Comparison of ENCODE assay signal across 8 cellular contexts in genomic region chrX:130024127-130024526, GRCh38. TPM values are rescaled to one million over a fixed set of nuclear protein-coding genes. Genes with fewer than 3 reads are reported as not detected.
DNase-seq lines count a peak whose midpoint lies in the region; ATAC-seq, FAIRE-seq and TF ChIP-seq lines count a peak whose summit lies in the region.

No MANE protein-coding gene starts in this region.

- peak overlapping the region; percentile 60 for H3K4me3 Mint-ChIP-seq in activated T-helper 1 cell treated with anti-CD3 and anti-CD28 coated beads, Interleukin-12 subunit alpha, Interleukin-12 subunit beta, Interleukin-2, Interleukin-4 antibody, amounts not matched to agents 30 ng/mL and 10 ng/mL and 1 ng/mL, durations not matched to agents 14 hours and 24 hours and 36 hours

- no peaks in the 10 kb centered on the region for H3K9me3 ChIP-seq in sigmoid colon

- H3K27ac Mint-ChIP-seq in activated T-helper 1 cell treated with anti-CD3 and anti-CD28 coated beads, Interleukin-12 subunit alpha, Interleukin-12 subunit beta, Interleukin-2, Interleukin-4 antibody, amounts not matched to agents 30 ng/mL and 10 ng/mL and 1 ng/mL, durations not matched to agents 14 hours and 24 hours and 36 hours, result peak overlapping the region; percentile 44

- peaks cover 18% of the 10 kb centered on the region for H3K36me3 Mint-ChIP-seq in activated T-helper 1 cell treated with anti-CD3 and anti-CD28 coated beads, Interleukin-12 subunit alpha, Interleukin-12 subunit beta, Interleukin-2, Interleukin-4 antibody, amounts not matched to agents 30 ng/mL and 10 ng/mL and 1 ng/mL, durations not matched to agents 14 hours and 24 hours and 36 hours (ENCODE audit: low read depth)

- H3K36me3 ChIP-seq in BJ (ENCODE audit: control insufficient read depth, insufficient read depth, low read length) (peaks cover 10% of the 10 kb centered on the region), sigmoid colon (peaks cover 3 to 54% (median 9%) of the 10 kb centered on the region in 4 donors)

- H3K27ac ChIP-seq in sigmoid colon, result no peak overlapping the region

- H3K27me3 Mint-ChIP-seq in activated T-helper 1 cell treated with anti-CD3 and anti-CD28 coated beads, Interleukin-12 subunit alpha, Interleukin-12 subunit beta, Interleukin-2, Interleukin-4 antibody, amounts not matched to agents 30 ng/mL and 10 ng/mL and 1 ng/mL, durations not matched to agents 14 hours and 24 hours and 36 hours (ENCODE audit: insufficient read depth), result no peaks in the 10 kb centered on the region

- peaks cover 0 to 12% (median 6%) of the 10 kb centered on the region in 4 donors for H3K4me1 ChIP-seq in sigmoid colon

- DNase-seq in BJ (ENCODE audit: low read depth) (peak; percentile 4), GM19239 (ENCODE audit: insufficient read length, low spot score) (peak; percentile 72), RCC 7860 (ENCODE audit: low spot score) (peak; percentile 8), frontal cortex (ENCODE audit: low spot score in 2 of 2) (peak; percentile 15 to 50), sigmoid colon (peak; percentile 86), DMS79 (lab: John Stamatoyannopoulos, UW) (no peak)
- DNase-seq in activated T-helper 1 cell treated with anti-CD3 and anti-CD28 coated beads, Interleukin-12 subunit alpha, Interleukin-12 subunit beta, Interleukin-2, Interleukin-4 antibody, amounts not matched to agents 30 ng/mL and 10 ng/mL and 1 ng/mL, durations not matched to agents 14 hours and 24 hours and 36 hours (ENCODE audit: low spot score), result peak; percentile 78

- POLR2A ChIA-PET in BJ (lab: Charles Lee), result no interaction called here

- no peaks in the 10 kb centered on the region for H3K9me3 Mint-ChIP-seq in activated T-helper 1 cell treated with anti-CD3 and anti-CD28 coated beads, Interleukin-12 subunit alpha, Interleukin-12 subunit beta, Interleukin-2, Interleukin-4 antibody, amounts not matched to agents 30 ng/mL and 10 ng/mL and 1 ng/mL, durations not matched to agents 14 hours and 24 hours and 36 hours

- 6 to 8% methylated on average over 9 of the region's 9 CpGs for WGBS in sigmoid colon, 2 donors

- FAIRE-seq in GM19239 (lab: Jason Lieb, UNC), result peak; percentile 99
- FAIRE-seq in RCC 7860 (lab: Jason Lieb, UNC), result no peak
- FAIRE-seq in frontal cortex (lab: Jason Lieb, UNC), result no peak

- intact Hi-C loops in activated T-helper 1 cell treated with anti-CD3 and anti-CD28 coated beads, Interleukin-12 subunit alpha, Interleukin-12 subunit beta, Interleukin-2, Interleukin-4 antibody, amounts not matched to agents 30 ng/mL and 10 ng/mL and 1 ng/mL, durations not matched to agents 14 hours and 24 hours and 36 hours (cut with micrococcal nuclease), result loop anchor here (1.0 kb wide), 3 partner anchors 36 to 420 kb away; no protein-coding TSS in a partner anchor
- intact Hi-C loops in sigmoid colon (cut with DNase I), result no loop called here

- peak; percentile 99 for ATAC-seq in HG03139 (IDR thresholded peaks at IDR 0.05; ENCODE audit: unreplicated experiment)

- CTCF ChIA-PET in BJ (lab: Yijun Ruan, JAX), result interaction anchor here (1.7 kb wide), 1 partner anchor 99 kb away, joined by 3 read pairs; no protein-coding TSS in a partner anchor

- no peak for TF ChIP-seq POLR2A in sigmoid colon (IDR thresholded peaks at IDR 0.05)

- H3K27me3 ChIP-seq in BJ (ENCODE audit: control insufficient read depth, insufficient read depth, low read length) (no peaks in the 10 kb centered on the region), sigmoid colon (no peaks in the 10 kb centered on the region)

- H3K4me3 ChIP-seq in BJ (ENCODE audit: low read depth, low read length), result no peak overlapping the region
- H3K4me3 ChIP-seq in sigmoid colon, result no peak overlapping the region

- no peak for TF ChIP-seq EP300 in sigmoid colon (IDR thresholded peaks at IDR 0.05)

- H3K4me1 Mint-ChIP-seq in activated T-helper 1 cell treated with anti-CD3 and anti-CD28 coated beads, Interleukin-12 subunit alpha, Interleukin-12 subunit beta, Interleukin-2, Interleukin-4 antibody, amounts not matched to agents 30 ng/mL and 10 ng/mL and 1 ng/mL, durations not matched to agents 14 hours and 24 hours and 36 hours (ENCODE audit: low read depth), result peaks cover 14% of the 10 kb centered on the region

- TF ChIP-seq CTCF in BJ (IDR thresholded peaks at IDR 0.05; ENCODE audit: insufficient read depth, low read depth, low read length) (no peak), sigmoid colon (IDR thresholded peaks at IDR 0.05) (no peak)

RNA-seq across cellular contexts. Expression of gene BCORL1, which starts 41.7 kb away (rescaled TPM):
- polyA plus RNA-seq in BJ (2011; rRNA removed) (0.76 and 1.5 TPM in 2 replicates), sigmoid colon (1 to 10 TPM; 1.2 to 5.0 (median 1.6) TPM)
- polyA minus RNA-seq in BJ (2011; rRNA and poly(A)+ RNA removed), result 2.2 and 3.9 TPM in 2 replicates
- 8.8 and 9.3 TPM in 2 replicates for total RNA-seq in activated T-helper 1 cell treated with anti-CD3 and anti-CD28 coated beads, Interleukin-12 subunit alpha, Interleukin-12 subunit beta, Interleukin-2, Interleukin-4 antibody, amounts not matched to agents 30 ng/mL and 10 ng/mL and 1 ng/mL, durations not matched to agents 14 hours and 24 hours and 36 hours
- total RNA-seq in frontal cortex (2.0 TPM), sigmoid colon (1 to 10 TPM; 2.2 to 5.8 (median 4.2) TPM)
